Comparison of ENCODE assay signal across 22 cellular contexts in genomic region chrX:70482300-70482699, GRCh38. TPM values are rescaled to one million over a fixed set of nuclear protein-coding genes. Genes with fewer than 3 reads are reported as not detected.
DNase-seq lines count a peak whose midpoint lies in the region; ATAC-seq and TF ChIP-seq lines count a peak whose summit lies in the region.
"Had no signal": no experiment of that assay in that cellular context is flagged by ENCODE, and none has a peak within 500 bp of the region (broad histone marks: within the 10 kb centered on the region; RNA-seq: fewer than 3 reads in every experiment).

No MANE protein-coding gene starts in this region.

- no peak overlapping the region for H3K4me3 ChIP-seq in right atrium auricular region
- no peak overlapping the region for H3K4me3 ChIP-seq in colonic mucosa
- H3K4me3 ChIP-seq: MG63, PC-9 had no signal

- H3K4me3 Mint-ChIP-seq in nephron progenitor cell: no peak overlapping the region
- H3K4me3 Mint-ChIP-seq: CD4-positive, alpha-beta memory T cell had no signal

- peaks cover 35% of the 10 kb centered on the region for H3K9me3 Mint-ChIP-seq in nephron progenitor cell
- H3K9me3 Mint-ChIP-seq: CD4-positive, alpha-beta memory T cell had no signal

- peaks cover 45% of the 10 kb centered on the region for H3K36me3 Mint-ChIP-seq in nephron progenitor cell (ENCODE audit: low read depth)

- H3K4me1 ChIP-seq in right atrium auricular region: peaks cover 0 to 24% of the 10 kb centered on the region in 2 donors
- peaks cover 9% of the 10 kb centered on the region for H3K4me1 ChIP-seq in colonic mucosa
- H3K4me1 ChIP-seq: BE2C had no signal

- peak overlapping the region in 1 of 2 donors; percentile 61 for H3K9ac ChIP-seq in colonic mucosa (ENCODE audit: low read depth in 2 of 2, low read length in 2 of 2)

- intact Hi-C loops in left ventricle myocardium superior (cut with micrococcal nuclease): no loop called here
- intact Hi-C loops in colonic mucosa (cut with DNase I): no loop called here

- H3K4me1 Mint-ChIP-seq in nephron progenitor cell: peaks cover 66% of the 10 kb centered on the region

- H3K9me3 ChIP-seq in right atrium auricular region (no peaks in the 10 kb centered on the region), colonic mucosa (no peaks in the 10 kb centered on the region)
- H3K9me3 ChIP-seq: BE2C, MG63 had no signal

- H3K36me3 ChIP-seq in right atrium auricular region: no peaks in the 10 kb centered on the region
- no peaks in the 10 kb centered on the region for H3K36me3 ChIP-seq in colonic mucosa
- H3K36me3 ChIP-seq: BE2C, MG63 had no signal

- no peak for TF ChIP-seq CTCF in right atrium auricular region (IDR thresholded peaks at IDR 0.05)
- no peak for TF ChIP-seq CTCF in colonic mucosa (IDR thresholded peaks at IDR 0.05)
- TF ChIP-seq CTCF in nephron progenitor cell (IDR thresholded peaks at IDR 0.05): no peak
- TF ChIP-seq CTCF in GM10266 (IDR thresholded peaks at IDR 0.05; ENCODE audit: control insufficient read depth, insufficient read depth, low read depth, missing control alignments): no peak

- DNase-seq in right atrium auricular region (ENCODE audit: low spot score): no peak
- DNase-seq in left ventricle myocardium superior: no peak
- no peak for DNase-seq in colonic mucosa
- no peak for DNase-seq in nephron progenitor cell
- DNase-seq in activated CD4-positive, CD25-positive, alpha-beta regulatory T cell (lab: John Stamatoyannopoulos, UW): no peak
- no peak for DNase-seq in GM10266 (ENCODE audit: extremely low spot score)
- DNase-seq in substantia nigra (lab: John Stamatoyannopoulos, UW): no peak
- no peak for DNase-seq in DMS79 treated with DMSO at 0.1 percent for 48 hours (lab: John Stamatoyannopoulos, UW)
- DNase-seq: BE2C; CD4-positive, alpha-beta memory T cell; EL; IMR-90; Kasumi-1; NCI-H1092; NCI-H1436 treated with DMSO at 0.1 percent for 48 hours; NCI-H2029; NCI-H345; NCI-H524 treated with DMSO at 0.1 percent for 48 hours; PC-9 had no signal

- H3K27me3 Mint-ChIP-seq in nephron progenitor cell (ENCODE audit: low read depth, poor library complexity): peaks cover 4% of the 10 kb centered on the region
- H3K27me3 Mint-ChIP-seq: CD4-positive, alpha-beta memory T cell had no signal

- no peak for ATAC-seq in left ventricle myocardium superior

- H3K27me3 ChIP-seq in right atrium auricular region: no peaks in the 10 kb centered on the region
- no peaks in the 10 kb centered on the region for H3K27me3 ChIP-seq in colonic mucosa
- H3K27me3 ChIP-seq: BE2C, MG63 had no signal

- H3K27ac Mint-ChIP-seq in nephron progenitor cell: peak overlapping the region; percentile 30

- peak overlapping the region; percentile 14 to 81 for H3K27ac ChIP-seq in right atrium auricular region
- peak overlapping the region; percentile 79 for H3K27ac ChIP-seq in colonic mucosa
- no peak overlapping the region for H3K27ac ChIP-seq in substantia nigra (ENCODE audit: low read depth, low read length, poor library complexity, severe bottlenecking)
- H3K27ac ChIP-seq: PC-9, RWPE1 had no signal

RNA-seq across cellular contexts. Expression of gene DLG3, which starts 37.7 kb away (rescaled TPM):
- total RNA-seq in right atrium auricular region (10 to 100 TPM in 1 of 2 donors, 1 to 10 TPM in 1; 8.8 to 34.6 TPM), left ventricle myocardium superior (11.5 TPM), colonic mucosa (10 to 100 TPM; 68.9 to 78.9 TPM)

RNA-seq across cellular contexts. Expression of gene GDPD2, which starts 59.2 kb away (rescaled TPM):
- total RNA-seq in right atrium auricular region: not detected
- total RNA-seq in left ventricle myocardium superior: not detected
- 10 to 100 TPM in 1 of 2 donors, 1 to 10 TPM in 1; 5.0 to 15.3 TPM for total RNA-seq in colonic mucosa
- total RNA-seq: CD4-positive, alpha-beta memory T cell; HT-29; IMR-90 had no signal
